ENCODE assay signal across 8 cellular contexts in genomic region chr5:134226441-134227192, GRCh38. TPM values are rescaled to one million over a fixed set of nuclear protein-coding genes. Genes with fewer than 3 reads are reported as not detected.
DNase-seq lines count a peak whose midpoint lies in the region; ATAC-seq and TF ChIP-seq lines count a peak whose summit lies in the region.

No MANE protein-coding gene starts in this region.

- intact Hi-C loops in natural killer cell (cut with micrococcal nuclease): loop anchor here (1.0 to 10.0 kb wide), 4 partner anchors 50 to 422 kb away; partner anchors contain the start of genes JADE2, SEC24A, SKP1 and UBE2B

- peaks cover 47 to 54% of the 10 kb centered on the region in 2 donors for H3K4me1 Mint-ChIP-seq in natural killer cell

- H3K36me3 ChIP-seq in WERI-Rb-1: peaks cover 34% of the 10 kb centered on the region

- no peaks in the 10 kb centered on the region for H3K36me3 Mint-ChIP-seq in natural killer cell

- H3K4me3 ChIP-seq in WERI-Rb-1 (ENCODE audit: low read depth, low read length): peak overlapping the region; percentile 91

- H3K27ac ChIP-seq in WERI-Rb-1: peak overlapping the region; percentile 99
- H3K27ac ChIP-seq in epithelial cell of prostate: peak overlapping the region; percentile 98

- peak overlapping the region; percentile 96 to 100 for H3K27ac Mint-ChIP-seq in natural killer cell

- H3K27me3 ChIP-seq in WERI-Rb-1 (ENCODE audit: insufficient read depth, low read depth, severe bottlenecking): no peaks in the 10 kb centered on the region

- no peaks in the 10 kb centered on the region for H3K9me3 Mint-ChIP-seq in natural killer cell

- TF ChIP-seq CTCF in WERI-Rb-1 (IDR thresholded peaks at IDR 0.05; ENCODE audit: low read depth, low read length): no peak
- no peak for TF ChIP-seq CTCF in natural killer cell (IDR thresholded peaks at IDR 0.05)

- peak overlapping the region; percentile 97 for H3K4me3 Mint-ChIP-seq in natural killer cell

- no peaks in the 10 kb centered on the region for H3K9me3 ChIP-seq in WERI-Rb-1 (ENCODE audit: severe bottlenecking)

- ATAC-seq in HG03354 (IDR thresholded peaks at IDR 0.05; ENCODE audit: poor library complexity, severe bottlenecking, unreplicated experiment): peak; percentile 14
- peak; percentile 52 to 66 (median 59) for ATAC-seq in natural killer cell

- H3K27me3 Mint-ChIP-seq in natural killer cell (ENCODE audit: low read depth in 2 of 2): no peaks in the 10 kb centered on the region

- peak; percentile 92 for DNase-seq in activated effector memory CD4-positive, alpha-beta T cell treated with anti-CD3 and anti-CD28 coated beads, Interleukin-2, amount 50 U/mL, for 16 hours
- no peak for DNase-seq in activated effector memory CD4-positive, alpha-beta T cell treated with Interleukin-2 at 50 U/mL for 16 hours
- DNase-seq in WERI-Rb-1 (no peak), epithelial cell of prostate (ENCODE audit: low read depth, low spot score) (no peak), natural killer cell (no peak), medulla oblongata (ENCODE audit: extremely low spot score) (no peak), globus pallidus (ENCODE audit: low spot score) (no peak)

RNA-seq across cellular contexts. Expression of gene PPP2CA, which starts 0.7 kb away (rescaled TPM):
- 100 to 1,000 TPM; 188 to 205 (median 191) TPM for total RNA-seq in natural killer cell

RNA-seq across cellular contexts. Expression of gene SKP1, which starts 49.9 kb away (rescaled TPM):
- 100 to 1,000 TPM; 301 to 338 (median 315) TPM for total RNA-seq in natural killer cell
